Comparison of ENCODE assay signal across 2 cellular contexts in genomic region chr1:98429851-98430496, GRCh38.
TF ChIP-seq lines count a peak whose summit lies in the region.

No MANE protein-coding gene starts in this region.

TF ChIP-seq in HEK293T, 16 proteins besides CTCF, POLR2A, EP300 and RAD21 (continued from another document):
- no peak for TF ChIP-seq FOXM1 (IDR thresholded peaks at IDR 0.05; ENCODE audit: borderline replicate concordance)
- TF ChIP-seq CTBP1 (IDR thresholded peaks at IDR 0.05; ENCODE audit: borderline replicate concordance): no peak
- no peak for TF ChIP-seq SUZ12 (IDR thresholded peaks at IDR 0.05)
- no peak for TF ChIP-seq SP1 (IDR thresholded peaks at IDR 0.05)
- no peak for TF ChIP-seq L3MBTL2 (conservative IDR thresholded peaks at IDR 0.05)
- no peak for TF ChIP-seq ELF4 (IDR thresholded peaks at IDR 0.05)
TF ChIP-seq in HEK293T: peak in this region for 0.

TF ChIP-seq in H1, 55 proteins besides CTCF, POLR2A, EP300 and RAD21 (continued from another document):
- TF ChIP-seq CHD7 (IDR thresholded peaks at IDR 0.05; ENCODE audit: insufficient replicate concordance, low read length) (no peak), CBX5 (IDR thresholded peaks at IDR 0.05; ENCODE audit: low read depth, low read length) (no peak), HDAC6 (IDR thresholded peaks at IDR 0.05; ENCODE audit: low read depth, low read length) (no peak), KDM1A (IDR thresholded peaks at IDR 0.05; ENCODE audit: borderline replicate concordance, low read length) (no peak), TAF7 (optimal IDR thresholded peaks at IDR 0.05; ENCODE audit: borderline replicate concordance, low read depth, low read length) (no peak), NANOG (IDR thresholded peaks at IDR 0.05; ENCODE audit: insufficient read depth, low read depth, low read length, poor library complexity, severe bottlenecking) (no peak)
TF ChIP-seq in H1: peak in this region for 0.
